ENCODE assay signal across 10 cellular contexts in genomic region chr6:156028310-156029131, GRCh38.
DNase-seq lines count a peak whose midpoint lies in the region; ATAC-seq and FAIRE-seq lines count a peak whose summit lies in the region.
"Had no signal": no experiment of that assay in that cellular context is flagged by ENCODE, and none has a peak within 500 bp of the region (broad histone marks: within the 10 kb centered on the region; RNA-seq: fewer than 3 reads in every experiment).

No MANE protein-coding gene starts in this region.

- ATAC-seq in HG03280 (IDR thresholded peaks at IDR 0.05; ENCODE audit: unreplicated experiment) = no peak

- DNase-seq in AG08395 (ENCODE audit: low spot score) (peak; percentile 27), EL (peak; percentile 49), T-helper 22 cell (ENCODE audit: low read depth) (peak; percentile 34), D341Med (ENCODE audit: low spot score) (no peak), NCI-H446 (lab: John Stamatoyannopoulos, UW) (no peak), NCI-H226 (no peak)
- DNase-seq: COR-L47, MM.1S had no signal

- peak; percentile 85 for FAIRE-seq in islet of Langerhans (lab: Jason Lieb, UNC)

Comparison
In these comparisons a context has a peak if more than half of its experiments do, and no peak if none do; other contexts are left out.
1. DNase-seq: peak in AG08395 (single experiment), EL (single experiment) and T-helper 22 cell (single experiment); none in D341Med (single experiment), NCI-H446 (0 of 2) and NCI-H226 (single experiment).